16 cellular contexts compared by ENCODE assay signal in the genomic region with DNA sequence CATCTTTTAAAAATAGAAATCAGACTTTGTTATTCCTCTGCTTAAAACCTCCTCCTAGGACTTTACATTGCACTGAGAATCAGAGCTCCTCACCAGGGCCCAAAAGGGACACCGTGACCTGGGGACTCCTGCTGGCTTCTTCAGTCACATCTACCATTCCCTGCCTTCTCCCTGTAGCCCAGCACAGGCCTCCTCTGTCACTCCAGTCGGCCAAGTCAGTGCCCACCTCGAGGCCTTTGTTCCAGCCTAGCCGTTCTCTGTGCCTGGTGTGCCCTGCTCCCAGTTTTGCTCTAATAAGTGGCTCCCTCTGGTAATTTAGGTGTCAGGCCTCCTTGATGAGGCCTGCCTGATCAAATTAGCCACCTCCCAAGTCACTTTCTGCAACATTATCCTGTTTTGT. TPM values are rescaled to one million over a fixed set of nuclear protein-coding genes. Genes with fewer than 3 reads are reported as not detected.
A peak's percentile ranks its signal among the peaks of the same experiment; 100 is the strongest.
DNase-seq lines count a peak whose midpoint lies in the region; ATAC-seq and TF ChIP-seq lines count a peak whose summit lies in the region.
"Had no signal": no experiment of that assay in that cellular context is flagged by ENCODE, and none has a peak within 500 bp of the region (broad histone marks: within the 10 kb centered on the region; RNA-seq: fewer than 3 reads in every experiment).

No MANE protein-coding gene starts in this region.

- H3K4me3 ChIP-seq in OCI-LY3 (ENCODE audit: low read length) (0 out of 2 replicates have a peak overlapping the region, but pooled peaks have one; percentile 5), esophagus squamous epithelium (no peak overlapping the region), thoracic aorta (no peak overlapping the region)
- H3K4me3 ChIP-seq: HAP-1 had no signal

- H3K36me3 ChIP-seq in OCI-LY3 (replicated peaks; ENCODE audit: low read depth, low read length), result peaks cover 1% of the 10 kb centered on the region
- H3K36me3 ChIP-seq in esophagus squamous epithelium, result no peaks in the 10 kb centered on the region
- H3K36me3 ChIP-seq in thoracic aorta, result no peaks in the 10 kb centered on the region
- H3K36me3 ChIP-seq: HAP-1 had no signal

- 96% methylated on average over 4 of the region's 4 CpGs for WGBS in esophagus squamous epithelium, 2 donors

- intact Hi-C loops in esophagus squamous epithelium (cut with DNase I), result no loop called here

- H3K36me3 Mint-ChIP-seq in activated naive CD4-positive, alpha-beta T cell treated with anti-CD3 and anti-CD28 coated beads, Interleukin-2, amount 50 U/mL, for 72 hours, result peaks cover 17 to 38% of the 10 kb centered on the region in 2 donors

- H2AFZ ChIP-seq in OCI-LY3 (ENCODE audit: low read depth, low read length), result no peak overlapping the region

- no peak for TF ChIP-seq POLR2A in esophagus squamous epithelium (IDR thresholded peaks at IDR 0.05)

- no peak for ATAC-seq in activated naive CD4-positive, alpha-beta T cell treated with anti-CD3 and anti-CD28 coated beads, Interleukin-2, amount 50 U/mL, for 72 hours
- ATAC-seq in thoracic aorta (ENCODE audit: insufficient number of reproducible peaks, low FRiP score, low read depth) (no peak), HG03039 (IDR thresholded peaks at IDR 0.05; ENCODE audit: unreplicated experiment) (no peak), GM18868 (IDR thresholded peaks at IDR 0.05; ENCODE audit: unreplicated experiment) (no peak)

- peaks cover 14 to 23% of the 10 kb centered on the region in 2 donors for H3K9me3 Mint-ChIP-seq in activated naive CD4-positive, alpha-beta T cell treated with anti-CD3 and anti-CD28 coated beads, Interleukin-2, amount 50 U/mL, for 72 hours

- no peak for DNase-seq in activated naive CD4-positive, alpha-beta T cell treated with anti-CD3 and anti-CD28 coated beads, Interleukin-2, amount 50 U/mL, for 72 hours (ENCODE audit: low spot score in 2 of 2)
- DNase-seq in activated naive CD4-positive, alpha-beta T cell treated with anti-CD3 and anti-CD28 coated beads, Interleukin-2, amount 50 U/mL, for 16 hours, result no peak
- DNase-seq in esophagus squamous epithelium (lab: John Stamatoyannopoulos, UW) (no peak), thoracic aorta (ENCODE audit: low spot score) (no peak), NCI-H345 treated with DMSO at 0.1 percent for 48 hours (lab: John Stamatoyannopoulos, UW; ENCODE audit: unreplicated experiment) (no peak)
- DNase-seq: DMS53, MV-4-11, NCI-H1417 treated with DMSO at 0.1 percent for 48 hours, NCI-H2029, NCI-H510A treated with DMSO at 0.1 percent for 48 hours, OCI-M1 had no signal

- no peaks in the 10 kb centered on the region for H3K79me2 ChIP-seq in OCI-LY3 (ENCODE audit: low read length)

- TF ChIP-seq CTCF in OCI-LY3 (IDR thresholded peaks at IDR 0.05; ENCODE audit: low read depth, low read length), result no peak
- TF ChIP-seq CTCF in esophagus squamous epithelium (IDR thresholded peaks at IDR 0.05), result no peak
- TF ChIP-seq CTCF in thoracic aorta (IDR thresholded peaks at IDR 0.05), result no peak

- H3K4me1 ChIP-seq in OCI-LY3 (ENCODE audit: low read length) (peaks cover 62% of the 10 kb centered on the region), esophagus squamous epithelium (peaks cover 5 to 60% (median 27%) of the 10 kb centered on the region in 3 donors), thoracic aorta (ENCODE audit: control insufficient read depth in 1 of 2, low read depth in 2 of 2) (peaks cover 43 to 77% of the 10 kb centered on the region in 2 donors)

- H3K27ac ChIP-seq in OCI-LY3 (ENCODE audit: low read length) (peak overlapping the region; percentile 75), esophagus squamous epithelium (peak overlapping the region; percentile 11 to 78 (median 62)), thoracic aorta (peak overlapping the region; percentile 38 to 41)
- H3K27ac ChIP-seq: RWPE1 had no signal

- H3K9ac ChIP-seq in OCI-LY3 (ENCODE audit: low read length), result no peak overlapping the region

- peaks cover 2% of the 10 kb centered on the region; the same call in 1 of the 2 replicates for H3K9me3 ChIP-seq in OCI-LY3 (ENCODE audit: insufficient read depth, low read length)
- H3K9me3 ChIP-seq in esophagus squamous epithelium, result peaks cover 0 to 4% (median 3%) of the 10 kb centered on the region in 3 donors
- H3K9me3 ChIP-seq in thoracic aorta, result peaks cover 5% of the 10 kb centered on the region
- H3K9me3 ChIP-seq: HAP-1 had no signal

- no peaks in the 10 kb centered on the region for H3K27me3 ChIP-seq in OCI-LY3 (ENCODE audit: low read depth, low read length)
- H3K27me3 ChIP-seq in esophagus squamous epithelium, result no peaks in the 10 kb centered on the region
- H3K27me3 ChIP-seq in thoracic aorta (replicated peaks; ENCODE audit: insufficient read depth), result no peaks in the 10 kb centered on the region

- H3K4me2 ChIP-seq in OCI-LY3 (ENCODE audit: low read length), result peak overlapping the region; percentile 66

- H3K27ac Mint-ChIP-seq in activated naive CD4-positive, alpha-beta T cell treated with anti-CD3 and anti-CD28 coated beads, Interleukin-2, amount 50 U/mL, for 72 hours, result peak overlapping the region; percentile 9 to 50

- H4K20me1 ChIP-seq in OCI-LY3 (ENCODE audit: insufficient read depth, low read length), result no peaks in the 10 kb centered on the region

RNA-seq across cellular contexts. Expression of a gene that starts 27.4 kb away (rescaled TPM):
- total RNA-seq in activated naive CD4-positive, alpha-beta T cell treated with anti-CD3 and anti-CD28 coated beads, Interleukin-2, amount 50 U/mL, for 72 hours, result 10 to 100 TPM in 1 of 2 donors, 1 to 10 TPM in 1; 9.6 to 10.1 TPM
- 10 to 100 TPM; 20.2 to 22.9 (median 21.7) TPM for total RNA-seq in esophagus squamous epithelium
- total RNA-seq in thoracic aorta, result 10 to 100 TPM; 33.0 to 57.9 TPM
